In genomic region chr11:77775941-77776340, GRCh38 we compare ENCODE assay signal across 18 cellular contexts.
"Had no signal": no experiment of that assay in that cellular context is flagged by ENCODE, and none has a peak within 500 bp of the region (broad histone marks: within the 10 kb centered on the region; RNA-seq: fewer than 3 reads in every experiment).

No MANE protein-coding gene starts in this region.

- H3K27ac Mint-ChIP-seq: type B pancreatic cell had no signal

- H3K4me1 ChIP-seq: suprapubic skin had no signal

- H3K27ac ChIP-seq: colonic mucosa, esophagus squamous epithelium, hepatocyte, right atrium auricular region, suprapubic skin, thyroid gland, uterus had no signal

- H3K4me2 ChIP-seq: hepatocyte, smooth muscle cell had no signal

- H3K9me3 ChIP-seq: colonic mucosa, esophagus squamous epithelium, right atrium auricular region, suprapubic skin, thyroid gland, uterus had no signal

- H2AFZ ChIP-seq: hepatocyte had no signal

- H3K27me3 Mint-ChIP-seq: naive thymus-derived CD8-positive, alpha-beta T cell; type B pancreatic cell had no signal

- ATAC-seq: left cardiac atrium; left ventricle myocardium superior; stimulated activated naive CD8-positive, alpha-beta T cell treated with anti-CD3 and anti-CD28 coated beads, Interleukin-15, Interleukin-2, amounts not matched to agents 100 U/mL and 50 U/mL, for 24 hours had no signal

- H3K27me3 ChIP-seq: colonic mucosa, esophagus squamous epithelium, hepatocyte, right atrium auricular region, suprapubic skin, thyroid gland, uterus had no signal

- H3K9me3 Mint-ChIP-seq: naive thymus-derived CD8-positive, alpha-beta T cell; neural crest cell had no signal

- H3K4me3 Mint-ChIP-seq: naive thymus-derived CD8-positive, alpha-beta T cell; neural crest cell; type B pancreatic cell had no signal

- DNase-seq: colonic mucosa; esophagus squamous epithelium; head of caudate nucleus; kidney; left cardiac atrium; left ventricle myocardium superior; posterior cingulate gyrus; stimulated activated CD4-positive, alpha-beta T cell treated with anti-CD3 and anti-CD28 coated beads, Interleukin-2, amount 100 ng/mL, for 48 hours; stimulated activated naive CD8-positive, alpha-beta T cell treated with anti-CD3 and anti-CD28 coated beads, Interleukin-15, Interleukin-2, amounts not matched to agents 100 U/mL and 50 U/mL, for 24 hours; thyroid gland; uterus had no signal
